ENCODE assay signal across 8 cellular contexts in genomic region chr13:78657699-78658629, GRCh38. TPM values are rescaled to one million over a fixed set of nuclear protein-coding genes. Genes with fewer than 3 reads are reported as not detected.
DNase-seq lines count a peak whose midpoint lies in the region; ATAC-seq lines count a peak whose summit lies in the region.

No MANE protein-coding gene starts in this region.

- CTCF ChIA-PET in activated naive CD4-positive, alpha-beta T cell treated with anti-CD3 and anti-CD28 coated beads, Interleukin-2, amount 10 ng/mL, durations not matched to agents 7 days and 5 days (lab: Charles Lee) = no interaction called here
- CTCF ChIA-PET in naive thymus-derived CD4-positive, alpha-beta T cell (lab: Charles Lee) = no interaction called here

- H3K36me3 Mint-ChIP-seq in activated naive CD4-positive, alpha-beta T cell treated with anti-CD3 and anti-CD28 coated beads, Interleukin-2, amount 10 ng/mL, durations not matched to agents 7 days and 5 days = peaks cover 12% of the 10 kb centered on the region
- H3K36me3 Mint-ChIP-seq in naive thymus-derived CD4-positive, alpha-beta T cell = peaks cover 4 to 13% (median 6%) of the 10 kb centered on the region in 5 donors

- H3K27me3 Mint-ChIP-seq in activated naive CD4-positive, alpha-beta T cell treated with anti-CD3 and anti-CD28 coated beads, Interleukin-2, amount 10 ng/mL, durations not matched to agents 7 days and 5 days = no peaks in the 10 kb centered on the region
- H3K27me3 Mint-ChIP-seq in naive thymus-derived CD4-positive, alpha-beta T cell = no peaks in the 10 kb centered on the region

- H3K4me3 ChIP-seq in endocrine pancreas (ENCODE audit: control insufficient read depth, insufficient read depth, low read length) = peak overlapping the region; percentile 92
- peak overlapping the region; percentile 94 for H3K4me3 ChIP-seq in naive thymus-derived CD4-positive, alpha-beta T cell (ENCODE audit: low read length)

- peak overlapping the region; percentile 71 for H3K27ac ChIP-seq in naive thymus-derived CD4-positive, alpha-beta T cell (ENCODE audit: low read depth, low read length)

- H3K4me1 ChIP-seq in endocrine pancreas (ENCODE audit: control insufficient read depth, insufficient read depth, low read length) = peaks cover 4% of the 10 kb centered on the region
- H3K4me1 ChIP-seq in naive thymus-derived CD4-positive, alpha-beta T cell (ENCODE audit: control insufficient read depth in 2 of 2, insufficient read depth in 2 of 2, low read length in 2 of 2) = peaks cover 10 to 12% of the 10 kb centered on the region in 2 donors

- H3K9me3 Mint-ChIP-seq in activated naive CD4-positive, alpha-beta T cell treated with anti-CD3 and anti-CD28 coated beads, Interleukin-2, amount 10 ng/mL, durations not matched to agents 7 days and 5 days = no peaks in the 10 kb centered on the region
- peaks cover 0 to 3% (median 0%) of the 10 kb centered on the region in 11 donors for H3K9me3 Mint-ChIP-seq in naive thymus-derived CD4-positive, alpha-beta T cell

- H3K36me3 ChIP-seq in endocrine pancreas (ENCODE audit: control insufficient read depth, insufficient read depth, low read length) = no peaks in the 10 kb centered on the region
- H3K36me3 ChIP-seq in naive thymus-derived CD4-positive, alpha-beta T cell (ENCODE audit: control insufficient read depth in 2 of 3, insufficient read depth in 3 of 3, low read length in 3 of 3) = peaks cover 0 to 4% (median 0%) of the 10 kb centered on the region in 3 experiments

- H3K27ac Mint-ChIP-seq in activated naive CD4-positive, alpha-beta T cell treated with anti-CD3 and anti-CD28 coated beads, Interleukin-2, amount 10 ng/mL, durations not matched to agents 7 days and 5 days = peak overlapping the region; percentile 97
- H3K27ac Mint-ChIP-seq in naive thymus-derived CD4-positive, alpha-beta T cell = peak overlapping the region; percentile 65 to 97 (median 95)

- intact Hi-C loops in naive thymus-derived CD4-positive, alpha-beta T cell (cut with micrococcal nuclease) = loop anchor here (2.0 to 5.0 kb wide), 8 partner anchors 56 to 1331 kb away; partner anchors contain the start of genes RBM26 (in 2 of the 2), MYCBP2 (in 1 of the 2) and POU4F1 (in 1 of the 2)

- ATAC-seq in HG02981 (IDR thresholded peaks at IDR 0.05; ENCODE audit: unreplicated experiment) = peak; percentile 21
- ATAC-seq in naive thymus-derived CD4-positive, alpha-beta T cell = no peak

- H3K4me3 Mint-ChIP-seq in activated naive CD4-positive, alpha-beta T cell treated with anti-CD3 and anti-CD28 coated beads, Interleukin-2, amount 10 ng/mL, durations not matched to agents 7 days and 5 days = peak overlapping the region; percentile 100
- H3K4me3 Mint-ChIP-seq in naive thymus-derived CD4-positive, alpha-beta T cell = peak overlapping the region; percentile 91 to 100 (median 98)

- peaks cover 51% of the 10 kb centered on the region for H3K4me1 Mint-ChIP-seq in activated naive CD4-positive, alpha-beta T cell treated with anti-CD3 and anti-CD28 coated beads, Interleukin-2, amount 10 ng/mL, durations not matched to agents 7 days and 5 days
- peaks cover 26 to 60% (median 49%) of the 10 kb centered on the region in 7 donors for H3K4me1 Mint-ChIP-seq in naive thymus-derived CD4-positive, alpha-beta T cell

- POLR2A ChIA-PET in naive thymus-derived CD4-positive, alpha-beta T cell (lab: Charles Lee) = no interaction called here

- peak overlapping the region; percentile 38 for H3K9ac ChIP-seq in endocrine pancreas (ENCODE audit: control insufficient read depth, insufficient read depth, low read length)

- H3K9me3 ChIP-seq in endocrine pancreas (ENCODE audit: control insufficient read depth, low read length) = no peaks in the 10 kb centered on the region
- no peaks in the 10 kb centered on the region for H3K9me3 ChIP-seq in naive thymus-derived CD4-positive, alpha-beta T cell (ENCODE audit: control insufficient read depth in 2 of 3, low read length in 3 of 3)

- no peaks in the 10 kb centered on the region for H3K27me3 ChIP-seq in endocrine pancreas (ENCODE audit: control insufficient read depth, insufficient read depth, low read length)
- H3K27me3 ChIP-seq in naive thymus-derived CD4-positive, alpha-beta T cell (ENCODE audit: control insufficient read depth in 2 of 2, insufficient read depth in 2 of 2, low read length in 2 of 2) = no peaks in the 10 kb centered on the region

- DNase-seq in activated naive CD4-positive, alpha-beta T cell treated with anti-CD3 and anti-CD28 coated beads, Interleukin-2, amount 10 ng/mL, durations not matched to agents 7 days and 5 days = no peak
- DNase-seq in activated naive CD4-positive, alpha-beta T cell treated with Interleukin-2 at 50 U/mL for 16 hours = no peak
- peak; percentile 44 for DNase-seq in RKO (ENCODE audit: low spot score)
- DNase-seq in naive thymus-derived CD4-positive, alpha-beta T cell = peak in 2 of 9 donors; percentile 4 to 6
- no peak for DNase-seq in amygdala (lab: John Stamatoyannopoulos, UW)
- no peak for DNase-seq in stimulated activated CD4-positive, alpha-beta T cell treated with anti-CD3 and anti-CD28 coated beads, Interleukin-15, amount 100 ng/mL, for 24 hours

RNA-seq across cellular contexts. Expression of gene OBI1, which starts 1.0 kb away (rescaled TPM):
- 10 to 100 TPM in 3 of 5 experiments, 1 to 10 TPM in 2; 4.2 to 17.7 (median 15.9) TPM for total RNA-seq in naive thymus-derived CD4-positive, alpha-beta T cell
- polyA plus RNA-seq in naive thymus-derived CD4-positive, alpha-beta T cell = 10 to 100 TPM; 10.5 to 17.2 TPM

RNA-seq across cellular contexts. Expression of gene POU4F1, which starts 54.6 kb away (rescaled TPM):
- total RNA-seq in naive thymus-derived CD4-positive, alpha-beta T cell = under 1 TPM in 3 of 5 experiments, not detected in 2; 0.08 to 0.22 (median 0.15) TPM
- not detected for polyA plus RNA-seq in naive thymus-derived CD4-positive, alpha-beta T cell
